ENCODE assay signal across 20 cellular contexts in genomic region chr1:183933528-183934179, GRCh38.
DNase-seq lines count a peak whose midpoint lies in the region; ATAC-seq, FAIRE-seq and TF ChIP-seq lines count a peak whose summit lies in the region.
"Had no signal": no experiment of that assay in that cellular context is flagged by ENCODE, and none has a peak within 500 bp of the region (broad histone marks: within the 10 kb centered on the region; RNA-seq: fewer than 3 reads in every experiment).

No MANE protein-coding gene starts in this region.

- POLR2A ChIA-PET in Caco-2 (lab: Charles Lee) (no interaction called here), K562 (lab: Yijun Ruan, JAX) (interaction anchor here (0.5 to 1.4 kb wide), 4 partner anchors 10 to 183 kb away, joined by 3 read pairs; no protein-coding TSS in a partner anchor)
- POLR2A ChIA-PET in activated CD8-positive, alpha-beta T cell treated with anti-CD3 and anti-CD28 coated beads for 36 hours (lab: Charles Lee), result interaction anchor here (0.9 to 1.0 kb wide), 2 partner anchors 18 to 89 kb away, joined by 3 read pairs; no protein-coding TSS in a partner anchor

- no peak for TF ChIP-seq POLR2A in K562 (conservative IDR thresholded peaks at IDR 0.05)

- FAIRE-seq in K562 (lab: Jason Lieb, UNC), result no peak
- no peak for FAIRE-seq in HTR-8/SVneo (lab: Jason Lieb, UNC)
- FAIRE-seq: A549, H1 had no signal

- no peaks in the 10 kb centered on the region for H3K9me3 Mint-ChIP-seq in Caco-2 (ENCODE audit: unreplicated experiment)
- H3K9me3 Mint-ChIP-seq in immature natural killer cell, result no peaks in the 10 kb centered on the region
- no peaks in the 10 kb centered on the region for H3K9me3 Mint-ChIP-seq in stimulated activated naive B cell treated with anti-CD40 and anti-IgM and Interleukin-4, amounts not matched to agents 10 μg/mL and 1 μg/mL and 100 μg/mL, for 72 hours
- H3K9me3 Mint-ChIP-seq in activated CD8-positive, alpha-beta T cell treated with anti-CD3 and anti-CD28 coated beads for 36 hours, result no peaks in the 10 kb centered on the region

- no peak for TF ChIP-seq RAD21 in K562 (CRISPR knock-in tag; conservative IDR thresholded peaks at IDR 0.05 in 1 of 2, IDR thresholded peaks at IDR 0.05 in 1 of 2)

- H3K27ac ChIP-seq in K562 (ENCODE audit: extremely low read depth, low read depth, low read length), result no peak overlapping the region
- H3K27ac ChIP-seq: A549, C4-2B had no signal

- no peaks in the 10 kb centered on the region for H3K79me2 ChIP-seq in K562 (ENCODE audit: control insufficient read depth, insufficient read depth, low read length)

- DNase-seq in Caco-2 (no peak), K562 (ENCODE audit: extremely low read depth in 1 of 4, low spot score in 3 of 4) (no peak), immature natural killer cell (no peak), HTR-8/SVneo (ENCODE audit: insufficient read length, low spot score) (no peak), HK-2 (ENCODE audit: unreplicated experiment) (no peak), inferior parietal cortex (ENCODE audit: extremely low spot score) (no peak)
- no peak for DNase-seq in stimulated activated naive B cell treated with anti-CD40 and anti-IgM and Interleukin-4, amounts not matched to agents 10 μg/mL and 1 μg/mL and 100 μg/mL, for 72 hours
- DNase-seq in activated CD8-positive, alpha-beta T cell treated with anti-CD3 and anti-CD28 coated beads for 36 hours, result no peak
- DNase-seq: DMS 273 treated with DMSO at 0.1 percent for 48 hours, GDM1, Karpas-422, MG63, NCI-H1092, NCI-H146, NCI-H2081, NCI-H510A, NCI-H774 had no signal

- H3K36me3 ChIP-seq in Caco-2 (ENCODE audit: control insufficient read depth, insufficient read depth, low read length), result no peaks in the 10 kb centered on the region
- H3K36me3 ChIP-seq in K562 (ENCODE audit: control insufficient read depth, insufficient read depth, low read length), result peaks cover 22% of the 10 kb centered on the region; the same call in 2 of the 3 replicates
- H3K36me3 ChIP-seq: MG63 had no signal

- H3K4me3 ChIP-seq in Caco-2 (ENCODE audit: low read depth, low read length) (no peak overlapping the region), K562 (no peak overlapping the region)
- H3K4me3 ChIP-seq: A549, MG63 had no signal

- no TSS peak for BruUV-seq in Caco-2 (replicated peaks; lab: Mats Ljungman, UMichigan)
- no TSS peak for BruUV-seq in K562 (replicated peaks; lab: Mats Ljungman, UMichigan)

- TF ChIP-seq CTCF in Caco-2 (IDR thresholded peaks at IDR 0.05; ENCODE audit: insufficient read depth in 1 of 2, low read depth in 1 of 2, low read length in 1 of 2, severe bottlenecking in 1 of 2, unreplicated experiment in 1 of 2) (no peak), K562 (IDR thresholded peaks at IDR 0.05 in 2 of 3, conservative IDR thresholded peaks at IDR 0.05 in 1 of 3; ENCODE audit: insufficient read depth in 2 of 3, low read depth in 1 of 3, low read length in 3 of 3) (no peak)
- no peak for TF ChIP-seq CTCF in activated CD8-positive, alpha-beta T cell treated with anti-CD3 and anti-CD28 coated beads for 36 hours (IDR thresholded peaks at IDR 0.05)

- peaks cover 6% of the 10 kb centered on the region; the same call in 1 of the 2 replicates for H3K4me1 ChIP-seq in Caco-2
- peaks cover 0 to 4% of the 10 kb centered on the region in 2 experiments; a peak in 3 of 5 replicates for H3K4me1 ChIP-seq in K562 (replicated peaks in 1 of 2; ENCODE audit: control insufficient read depth in 2 of 2, insufficient read depth in 2 of 2, low read length in 2 of 2)
- H3K4me1 ChIP-seq: A549 had no signal

- no peak for ATAC-seq in K562
- ATAC-seq in stimulated activated naive B cell treated with anti-CD40 and anti-IgM and Interleukin-4, amounts not matched to agents 10 μg/mL and 1 μg/mL and 100 μg/mL, for 72 hours (replicated peaks), result peak in 1 of 2 donors; percentile 63
- ATAC-seq in activated CD8-positive, alpha-beta T cell treated with anti-CD3 and anti-CD28 coated beads for 36 hours, result no peak

- in situ Hi-C loops in K562 (cut with MboI), result no loop called here

- CTCF ChIA-PET in Caco-2 (lab: Charles Lee), result interaction anchor here (0.9 kb wide), 1 partner anchor 18 kb away, joined by 3 read pairs; no protein-coding TSS in a partner anchor
- CTCF ChIA-PET in K562 (lab: Yijun Ruan, JAX; ENCODE audit: low intra/inter-chr PET ratio), result no interaction called here
- CTCF ChIA-PET in activated CD8-positive, alpha-beta T cell treated with anti-CD3 and anti-CD28 coated beads for 36 hours (lab: Charles Lee), result interaction anchor here (1.1 to 1.2 kb wide), 2 partner anchors 9 to 17 kb away, joined by 3 to 4 read pairs; no protein-coding TSS in a partner anchor

- intact Hi-C loops in Caco-2 (cut with micrococcal nuclease; ENCODE audit: unreplicated experiment) (no loop called here), K562 (cut with micrococcal nuclease) (loop anchor here (5.0 kb wide), 1 partner anchor 99 kb away; no protein-coding TSS in a partner anchor)
- intact Hi-C loops in activated CD8-positive, alpha-beta T cell treated with anti-CD3 and anti-CD28 coated beads for 36 hours (cut with micrococcal nuclease), result no loop called here

- H3K27me3 Mint-ChIP-seq in Caco-2 (ENCODE audit: insufficient read depth, unreplicated experiment), result no peaks in the 10 kb centered on the region
- H3K27me3 Mint-ChIP-seq in immature natural killer cell (ENCODE audit: low read depth in 3 of 3), result no peaks in the 10 kb centered on the region
- no peaks in the 10 kb centered on the region for H3K27me3 Mint-ChIP-seq in stimulated activated naive B cell treated with anti-CD40 and anti-IgM and Interleukin-4, amounts not matched to agents 10 μg/mL and 1 μg/mL and 100 μg/mL, for 72 hours
- no peaks in the 10 kb centered on the region for H3K27me3 Mint-ChIP-seq in activated CD8-positive, alpha-beta T cell treated with anti-CD3 and anti-CD28 coated beads for 36 hours

- 41% methylated on average over 4 of the region's 4 CpGs for WGBS in K562 (ENCODE audit: insufficient coverage, low coverage, missing lambda C conversion rate)

- H3K27me3 ChIP-seq in Caco-2 (replicated peaks; ENCODE audit: control insufficient read depth, insufficient read depth, low read length), result no peaks in the 10 kb centered on the region
- peaks cover 7 to 9% of the 10 kb centered on the region in 2 experiments; a peak in 4 of 5 replicates for H3K27me3 ChIP-seq in K562 (ENCODE audit: control insufficient read depth in 2 of 2, insufficient read depth in 2 of 2, low read length in 2 of 2)
- H3K27me3 ChIP-seq: MG63 had no signal

- H3K4me3 Mint-ChIP-seq in Caco-2 (ENCODE audit: unreplicated experiment) (no peak overlapping the region), immature natural killer cell (no peak overlapping the region)
- no peak overlapping the region for H3K4me3 Mint-ChIP-seq in stimulated activated naive B cell treated with anti-CD40 and anti-IgM and Interleukin-4, amounts not matched to agents 10 μg/mL and 1 μg/mL and 100 μg/mL, for 72 hours
- no peak overlapping the region for H3K4me3 Mint-ChIP-seq in activated CD8-positive, alpha-beta T cell treated with anti-CD3 and anti-CD28 coated beads for 36 hours

- TF ChIP-seq EP300 in K562 (IDR thresholded peaks at IDR 0.05; ENCODE audit: low read length), result no peak

- H3K9me1 ChIP-seq in K562 (ENCODE audit: control insufficient read depth, insufficient read depth, low read length), result no peaks in the 10 kb centered on the region

- no peak overlapping the region for H2AFZ ChIP-seq in K562 (ENCODE audit: low read depth, low read length)

- no peaks in the 10 kb centered on the region for H3K9me3 ChIP-seq in Caco-2
- H3K9me3 ChIP-seq in K562 (replicated peaks; ENCODE audit: control insufficient read depth, insufficient read depth, low read depth, low read length), result no peaks in the 10 kb centered on the region
- H3K9me3 ChIP-seq: A549, MG63 had no signal

- H4K20me1 ChIP-seq in K562 (replicated peaks; ENCODE audit: control insufficient read depth, insufficient read depth, low read length), result no peaks in the 10 kb centered on the region

- H3K36me3 Mint-ChIP-seq in Caco-2 (ENCODE audit: insufficient read depth, unreplicated experiment), result peaks cover 34% of the 10 kb centered on the region
- peaks cover 3 to 12% (median 10%) of the 10 kb centered on the region in 3 donors for H3K36me3 Mint-ChIP-seq in immature natural killer cell
- no peaks in the 10 kb centered on the region for H3K36me3 Mint-ChIP-seq in stimulated activated naive B cell treated with anti-CD40 and anti-IgM and Interleukin-4, amounts not matched to agents 10 μg/mL and 1 μg/mL and 100 μg/mL, for 72 hours
- H3K36me3 Mint-ChIP-seq in activated CD8-positive, alpha-beta T cell treated with anti-CD3 and anti-CD28 coated beads for 36 hours (ENCODE audit: low read depth), result no peaks in the 10 kb centered on the region

- peak overlapping the region; percentile 20 for H3K27ac Mint-ChIP-seq in Caco-2 (ENCODE audit: unreplicated experiment)
- H3K27ac Mint-ChIP-seq in immature natural killer cell, result peak overlapping the region in 4 of 6 donors; percentile 49 to 61 (median 52)
- H3K27ac Mint-ChIP-seq in stimulated activated naive B cell treated with anti-CD40 and anti-IgM and Interleukin-4, amounts not matched to agents 10 μg/mL and 1 μg/mL and 100 μg/mL, for 72 hours, result peak overlapping the region; percentile 38
- H3K27ac Mint-ChIP-seq in activated CD8-positive, alpha-beta T cell treated with anti-CD3 and anti-CD28 coated beads for 36 hours, result no peak overlapping the region

- H3K4me2 ChIP-seq in K562 (ENCODE audit: insufficient read depth, low read length), result no peak overlapping the region
- H3K4me2 ChIP-seq: A549 had no signal

- H3K4me1 Mint-ChIP-seq in Caco-2 (ENCODE audit: low read depth, unreplicated experiment) (peaks cover 7% of the 10 kb centered on the region), immature natural killer cell (peaks cover 17 to 58% of the 10 kb centered on the region in 2 donors)
- peaks cover 11 to 18% of the 10 kb centered on the region in 2 donors for H3K4me1 Mint-ChIP-seq in stimulated activated naive B cell treated with anti-CD40 and anti-IgM and Interleukin-4, amounts not matched to agents 10 μg/mL and 1 μg/mL and 100 μg/mL, for 72 hours
- H3K4me1 Mint-ChIP-seq in activated CD8-positive, alpha-beta T cell treated with anti-CD3 and anti-CD28 coated beads for 36 hours (ENCODE audit: low read depth), result peaks cover 8% of the 10 kb centered on the region

- no peak overlapping the region for H3K9ac ChIP-seq in K562 (ENCODE audit: insufficient read depth in 1 of 2, low read depth in 2 of 2, low read length in 2 of 2)

TF ChIP-seq in K562, 482 proteins besides CTCF, POLR2A, EP300 and RAD21 (continues in another document):
- peak; percentile 41; the same call in 1 of the 2 replicates for TF ChIP-seq ZNF263 (CRISPR knock-in tag; IDR thresholded peaks at IDR 0.05; ENCODE audit: borderline replicate concordance)
